In genomic region chr2:196640031-196640548, GRCh38 we compare ENCODE assay signal across 8 cellular contexts. TPM values are rescaled to one million over a fixed set of nuclear protein-coding genes. Genes with fewer than 3 reads are reported as not detected.
DNase-seq lines count a peak whose midpoint lies in the region; TF ChIP-seq lines count a peak whose summit lies in the region.

No MANE protein-coding gene starts in this region.

- POLR2A ChIA-PET in OCI-LY7 (lab: Charles Lee) = interaction anchor here (0.5 to 2.5 kb wide), 5 partner anchors 10 to 288 kb away, joined by 3 to 8 read pairs (median 3); no protein-coding TSS in a partner anchor

- H3K4me2 ChIP-seq in OCI-LY7 (ENCODE audit: low read length) = peak overlapping the region; percentile 81

- intact Hi-C loops in OCI-LY7 (cut with micrococcal nuclease; ENCODE audit: unreplicated experiment) (loop anchor here (10.0 kb wide), 2 partner anchors 345 to 1065 kb away; partner anchors contain the start of gene MARS2), spleen (cut with DNase I; ENCODE audit: low total_unique reads) (no loop called here)

- H4K20me1 ChIP-seq in OCI-LY7 (ENCODE audit: insufficient read depth, low read length) = no peaks in the 10 kb centered on the region

- H3K4me3 ChIP-seq in OCI-LY7 (ENCODE audit: low read depth, low read length, poor library complexity, severe bottlenecking) (peak overlapping the region; percentile 95), fibroblast of the aortic adventitia (ENCODE audit: low read depth, low read length) (peak overlapping the region; percentile 87), spleen (peak overlapping the region; percentile 40 to 81 (median 58))

- H3K27me3 ChIP-seq in spleen (replicated peaks in 1 of 7) = no peaks in the 10 kb centered on the region

- DNase-seq in DMS79 treated with DMSO at 0.1 percent for 48 hours (lab: John Stamatoyannopoulos, UW) = peak; percentile 48
- no peak for DNase-seq in DMS79 (lab: John Stamatoyannopoulos, UW)
- peak; percentile 4 for DNase-seq in OCI-LY7 (ENCODE audit: low spot score)
- no peak for DNase-seq in fibroblast of the aortic adventitia (ENCODE audit: low read depth)
- DNase-seq in spleen = no peak
- no peak for DNase-seq in D341Med (ENCODE audit: low spot score)
- no peak for DNase-seq in GF-D8 (lab: John Stamatoyannopoulos, UW)
- no peak for DNase-seq in middle frontal gyrus (ENCODE audit: extremely low spot score, low spot score)

- H3K36me3 ChIP-seq in OCI-LY7 (ENCODE audit: insufficient read depth, low read length) (no peaks in the 10 kb centered on the region; the same call in 1 of the 2 replicates), spleen (no peaks in the 10 kb centered on the region)

- no peak for TF ChIP-seq POLR2A in spleen (IDR thresholded peaks at IDR 0.05)

- CTCF ChIA-PET in OCI-LY7 (lab: Charles Lee; ENCODE audit: unreplicated experiment) = no interaction called here

- H3K27ac ChIP-seq in OCI-LY7 (ENCODE audit: low read depth, low read length, poor library complexity, severe bottlenecking) (no peak overlapping the region), spleen (peak overlapping the region in 1 of 8 donors; percentile 50)

- no peaks in the 10 kb centered on the region for H3K9me2 ChIP-seq in OCI-LY7 (ENCODE audit: insufficient read depth, low read length)

- no TSS peak for BruUV-seq in OCI-LY7 (replicated peaks; lab: Mats Ljungman, UMichigan)

- peaks cover 18% of the 10 kb centered on the region for H3K79me2 ChIP-seq in OCI-LY7 (ENCODE audit: insufficient read depth, low read depth, low read length)

- TF ChIP-seq CTCF in OCI-LY7 (conservative IDR thresholded peaks at IDR 0.05; ENCODE audit: low read length) (no peak), fibroblast of the aortic adventitia (IDR thresholded peaks at IDR 0.05; ENCODE audit: insufficient read depth, low read length) (no peak), spleen (IDR thresholded peaks at IDR 0.05 in 8 of 11, conservative IDR thresholded peaks at IDR 0.05 in 3 of 11) (no peak)

- H2AFZ ChIP-seq in OCI-LY7 (ENCODE audit: low read length) = peak overlapping the region; percentile 99

- H3K4me1 ChIP-seq in OCI-LY7 (ENCODE audit: insufficient read depth, low read length, poor library complexity, severe bottlenecking) (peaks cover 11% of the 10 kb centered on the region), spleen (peaks cover 0 to 19% (median 12%) of the 10 kb centered on the region in 6 donors)

- 11 to 15% (median 12%) methylated on average over 12 of the region's 12 CpGs for WGBS in spleen, 5 donors

- H3K9me3 ChIP-seq in OCI-LY7 (ENCODE audit: low read length) (0 out of 2 replicates have a peak, but pooled peaks cover 14% of the 10 kb centered on the region), spleen (peaks cover 0 to 3% (median 0%) of the 10 kb centered on the region in 8 donors)

RNA-seq across cellular contexts. Expression of gene CCDC150, which starts 0.6 kb away (rescaled TPM):
- 39.5 and 40.8 TPM in 2 replicates for total RNA-seq in OCI-LY7 (2014; rRNA removed; shearing (Covaris generic))
- total RNA-seq in OCI-LY7 (2022) (28.7 and 29.7 TPM in 2 replicates), fibroblast of the aortic adventitia (ENCODE audit: low replicate concordance) (4.0 and 19.7 TPM in 2 replicates), spleen (1 to 10 TPM; 1.3 to 6.8 (median 2.5) TPM)
- 1 to 10 TPM in 2 of 3 donors, under 1 TPM in 1; 0.54 to 1.5 (median 1.3) TPM for polyA plus RNA-seq in spleen

RNA-seq across cellular contexts. Expression of gene HECW2, which starts 46.7 kb away (rescaled TPM):
- total RNA-seq in OCI-LY7 (2014; rRNA removed; shearing (Covaris generic)) = 0.19 and 0.21 TPM in 2 replicates
- total RNA-seq in OCI-LY7 (2022) = 0.59 and 1.1 TPM in 2 replicates
- 4.0 and 69.9 TPM in 2 replicates for total RNA-seq in fibroblast of the aortic adventitia (ENCODE audit: low replicate concordance)
- 10 to 100 TPM in 6 of 7 donors, 1 to 10 TPM in 1; 10.0 to 85.0 (median 74.7) TPM for total RNA-seq in spleen
- polyA plus RNA-seq in spleen = 10 to 100 TPM in 1 of 3 donors, 1 to 10 TPM in 2; 2.4 to 15.0 (median 4.6) TPM

Comparison
In these comparisons a context has a peak if more than half of its experiments do, and no peak if none do; other contexts are left out.
1. DNase-seq: peak in DMS79 treated with DMSO at 0.1 percent for 48 hours (single experiment) and OCI-LY7 (single experiment); none in DMS79 (single experiment), fibroblast of the aortic adventitia (single experiment), spleen (single experiment), D341Med (single experiment), GF-D8 (single experiment) and middle frontal gyrus (single experiment).
2. Peak in every context shown above with its lines, with median percentiles within 50 percentile points of each other: H3K4me3 ChIP-seq.